ENCODE assay signal across 8 cellular contexts in genomic region chr1:16612332-16613172, GRCh38. TPM values are rescaled to one million over a fixed set of nuclear protein-coding genes. Genes with fewer than 3 reads are reported as not detected.
DNase-seq lines count a peak whose midpoint lies in the region; ATAC-seq and TF ChIP-seq lines count a peak whose summit lies in the region.

No MANE protein-coding gene starts in this region.

- ATAC-seq in activated CD8-positive, alpha-beta memory T cell treated with anti-CD3 and anti-CD28 coated beads, Interleukin-2, amount 10 ng/mL, durations not matched to agents 7 days and 5 days = no peak
- ATAC-seq in HG02870 (IDR thresholded peaks at IDR 0.05; ENCODE audit: unreplicated experiment) = no peak

- POLR2A ChIA-PET in A673 (lab: Charles Lee; ENCODE audit: low non-redundant PET) = interaction anchor here (0.6 to 0.9 kb wide), 3 partner anchors 12 to 276 kb away, joined by 3 to 6 read pairs (median 4); no protein-coding TSS in a partner anchor

- no peak overlapping the region for H3K4me3 Mint-ChIP-seq in activated CD8-positive, alpha-beta memory T cell treated with anti-CD3 and anti-CD28 coated beads, Interleukin-2, amount 10 ng/mL, durations not matched to agents 7 days and 5 days

- BruUV-seq in A673 (replicated peaks; lab: Mats Ljungman, UMichigan) = no TSS peak

- H3K9me3 ChIP-seq in A673 (ENCODE audit: low read depth, low read length, poor library complexity, severe bottlenecking) = no peaks in the 10 kb centered on the region
- H3K9me3 ChIP-seq in mucosa of stomach (ENCODE audit: control insufficient read depth, low read length) = no peaks in the 10 kb centered on the region
- no peaks in the 10 kb centered on the region for H3K9me3 ChIP-seq in uterus

- H3K9ac ChIP-seq in mucosa of stomach (ENCODE audit: low read length) = peak overlapping the region; percentile 67

- H3K27me3 ChIP-seq in A673 (replicated peaks; ENCODE audit: insufficient read depth, low read depth, low read length, poor library complexity) = no peaks in the 10 kb centered on the region
- peaks cover 7% of the 10 kb centered on the region for H3K27me3 ChIP-seq in mucosa of stomach (ENCODE audit: control insufficient read depth, insufficient read depth, low read length)
- no peaks in the 10 kb centered on the region for H3K27me3 ChIP-seq in uterus

- H3K27ac ChIP-seq in A673 (ENCODE audit: low read depth, low read length, poor library complexity, severe bottlenecking) (peak overlapping the region; percentile 73), uterus (peak overlapping the region; percentile 72 to 75)

- H3K27ac Mint-ChIP-seq in activated CD8-positive, alpha-beta memory T cell treated with anti-CD3 and anti-CD28 coated beads, Interleukin-2, amount 10 ng/mL, durations not matched to agents 7 days and 5 days = no peak overlapping the region

- H3K4me1 ChIP-seq in A673 (ENCODE audit: insufficient read depth, low read length, poor library complexity, severe bottlenecking) (peaks cover 17% of the 10 kb centered on the region), mucosa of stomach (ENCODE audit: control insufficient read depth, insufficient read depth, low read length) (peaks cover 24% of the 10 kb centered on the region), uterus (peaks cover 0 to 5% of the 10 kb centered on the region in 2 donors)

- intact Hi-C loops in A673 (cut with micrococcal nuclease; ENCODE audit: unreplicated experiment) (no loop called here), uterus (cut with DNase I; ENCODE audit: low total_unique reads) (no loop called here)

- H3K4me1 Mint-ChIP-seq in activated CD8-positive, alpha-beta memory T cell treated with anti-CD3 and anti-CD28 coated beads, Interleukin-2, amount 10 ng/mL, durations not matched to agents 7 days and 5 days = no peaks in the 10 kb centered on the region

- no peaks in the 10 kb centered on the region for H3K9me3 Mint-ChIP-seq in activated CD8-positive, alpha-beta memory T cell treated with anti-CD3 and anti-CD28 coated beads, Interleukin-2, amount 10 ng/mL, durations not matched to agents 7 days and 5 days (ENCODE audit: low read depth)

- TF ChIP-seq POLR2A in uterus (IDR thresholded peaks at IDR 0.05) = peak; percentile 19 to 24

- peak overlapping the region; percentile 54 for H3K4me3 ChIP-seq in A673 (ENCODE audit: low read depth, low read length, poor library complexity, severe bottlenecking)
- peak overlapping the region; percentile 62 for H3K4me3 ChIP-seq in GM12864 (ENCODE audit: low read depth, low read length)
- peak overlapping the region; percentile 75 for H3K4me3 ChIP-seq in mucosa of stomach (ENCODE audit: low read length)
- H3K4me3 ChIP-seq in uterus = peak overlapping the region; percentile 48 to 50

- CTCF ChIA-PET in A673 (lab: Charles Lee) = interaction anchor here (0.7 to 1.4 kb wide), 5 partner anchors 8 to 339 kb away, joined by 3 to 9 read pairs (median 7); no protein-coding TSS in a partner anchor
- CTCF ChIA-PET in activated CD8-positive, alpha-beta memory T cell treated with anti-CD3 and anti-CD28 coated beads, Interleukin-2, amount 10 ng/mL, durations not matched to agents 7 days and 5 days (lab: Charles Lee) = interaction anchor here (0.7 to 5.4 kb wide), 7 partner anchors 9 to 506 kb away, joined by 3 to 20 read pairs (median 3); no protein-coding TSS in a partner anchor

- H3K27me3 Mint-ChIP-seq in activated CD8-positive, alpha-beta memory T cell treated with anti-CD3 and anti-CD28 coated beads, Interleukin-2, amount 10 ng/mL, durations not matched to agents 7 days and 5 days = no peaks in the 10 kb centered on the region

- peak; percentile 86 for DNase-seq in A673 (ENCODE audit: low spot score)
- no peak for DNase-seq in GM12864 (ENCODE audit: low read depth)
- DNase-seq in NCI-H2107 treated with DMSO at 0.1 percent for 48 hours (lab: John Stamatoyannopoulos, UW; ENCODE audit: unreplicated experiment) = peak; percentile 91
- peak; percentile 51 for DNase-seq in activated CD8-positive, alpha-beta memory T cell treated with anti-CD3 and anti-CD28 coated beads, Interleukin-2, amount 10 ng/mL, durations not matched to agents 7 days and 5 days
- DNase-seq in fibroblast of peridontal ligament (ENCODE audit: extremely low read depth) = peak; percentile 96
- DNase-seq in uterus = peak; percentile 77 to 88

- H3K36me3 ChIP-seq in A673 (ENCODE audit: insufficient read depth, low read length, poor library complexity, severe bottlenecking) (peaks cover 11% of the 10 kb centered on the region), mucosa of stomach (ENCODE audit: control insufficient read depth, insufficient read depth, low read length) (no peaks in the 10 kb centered on the region), uterus (no peaks in the 10 kb centered on the region)

- H3K36me3 Mint-ChIP-seq in activated CD8-positive, alpha-beta memory T cell treated with anti-CD3 and anti-CD28 coated beads, Interleukin-2, amount 10 ng/mL, durations not matched to agents 7 days and 5 days = no peaks in the 10 kb centered on the region

- no peak for TF ChIP-seq CTCF in A673 (conservative IDR thresholded peaks at IDR 0.05; ENCODE audit: low read depth, low read length)
- no peak for TF ChIP-seq CTCF in GM12864 (IDR thresholded peaks at IDR 0.05; ENCODE audit: low read depth, low read length, missing control alignments)
- no peak for TF ChIP-seq CTCF in uterus (IDR thresholded peaks at IDR 0.05)

RNA-seq across cellular contexts. Expression of gene NBPF1, which starts 0.8 kb away (rescaled TPM):
- total RNA-seq in A673 (2021) (84.3 and 85.2 TPM in 2 replicates), uterus (100 to 1,000 TPM in 1 of 4 donors, 10 to 100 TPM in 3; 29.4 to 178 (median 39.2) TPM)
- 1 to 10 TPM; 2.8 to 3.1 TPM for total RNA-seq in activated CD8-positive, alpha-beta memory T cell treated with anti-CD3 and anti-CD28 coated beads, Interleukin-2, amount 10 ng/mL, durations not matched to agents 7 days and 5 days

RNA-seq across cellular contexts. Expression of gene RNU1-3, which starts 54.2 kb away (rescaled TPM):
- total RNA-seq in A673 (2021) = 1,866 and 1,908 TPM in 2 replicates
- 1,000 to 10,000 TPM in 1 of 2 experiments, 100 to 1,000 TPM in 1; 922 to 3,744 TPM for total RNA-seq in activated CD8-positive, alpha-beta memory T cell treated with anti-CD3 and anti-CD28 coated beads, Interleukin-2, amount 10 ng/mL, durations not matched to agents 7 days and 5 days
- total RNA-seq in uterus = 1,000 to 10,000 TPM in 1 of 4 donors, under 1 TPM in 3; under 0.01 to 2,125 (median under 0.01) TPM

Comparison
In these comparisons a context has a peak if more than half of its experiments do, and no peak if none do; other contexts are left out.
1. RNA of gene NBPF1, which starts 0.8 kb away (total RNA-seq): 84.3 to 85.2 TPM in A673 and 29.4 to 178 TPM in uterus; 2.8 to 3.1 TPM in activated CD8-positive, alpha-beta memory T cell treated with anti-CD3 and anti-CD28 coated beads, Interleukin-2, amount 10 ng/mL, durations not matched to agents 7 days and 5 days; every median in the first group is over 4 times any median in the second.
2. Peak in every context shown above with its lines, with median percentiles within 50 percentile points of each other: H3K4me3 ChIP-seq.